14 cellular contexts compared by ENCODE assay signal in genomic region chr17:18494250-18494768, GRCh38. TPM values are rescaled to one million over a fixed set of nuclear protein-coding genes. Genes with fewer than 3 reads are reported as not detected.
"Had no signal": no experiment of that assay in that cellular context is flagged by ENCODE, and none has a peak within 500 bp of the region (broad histone marks: within the 10 kb centered on the region; RNA-seq: fewer than 3 reads in every experiment).

No MANE protein-coding gene starts in this region.

RNA-seq across cellular contexts. Expression of gene LGALS9C, which starts 17.7 kb away (rescaled TPM):
- total RNA-seq: activated CD4-positive, alpha-beta T cell treated with anti-CD3 and anti-CD28 coated beads for 36 hours; activated CD4-positive, alpha-beta T cell treated with anti-CD3 and anti-CD28 coated beads, Interleukin-2, amount 10 ng/mL, durations not matched to agents 24 days and 14 days; activated CD8-positive, alpha-beta memory T cell treated with anti-CD3 and anti-CD28 coated beads for 36 hours; activated T-helper 1 cell treated with anti-CD3 and anti-CD28 coated beads, Interleukin-12 subunit alpha, Interleukin-12 subunit beta, Interleukin-2, Interleukin-4 antibody, amounts not matched to agents 30 ng/mL and 10 ng/mL and 1 ng/mL, durations not matched to agents 14 hours and 24 hours and 36 hours; aorta; body of pancreas; cardiac muscle cell; fibroblast of lung; fibroblast of villous mesenchyme; gastroesophageal sphincter; glomerular endothelial cell; hepatocyte; T-helper 17 cell had no signal
- polyA plus RNA-seq: cardiac muscle cell, heart right ventricle, hepatocyte had no signal
